In the genomic region with DNA sequence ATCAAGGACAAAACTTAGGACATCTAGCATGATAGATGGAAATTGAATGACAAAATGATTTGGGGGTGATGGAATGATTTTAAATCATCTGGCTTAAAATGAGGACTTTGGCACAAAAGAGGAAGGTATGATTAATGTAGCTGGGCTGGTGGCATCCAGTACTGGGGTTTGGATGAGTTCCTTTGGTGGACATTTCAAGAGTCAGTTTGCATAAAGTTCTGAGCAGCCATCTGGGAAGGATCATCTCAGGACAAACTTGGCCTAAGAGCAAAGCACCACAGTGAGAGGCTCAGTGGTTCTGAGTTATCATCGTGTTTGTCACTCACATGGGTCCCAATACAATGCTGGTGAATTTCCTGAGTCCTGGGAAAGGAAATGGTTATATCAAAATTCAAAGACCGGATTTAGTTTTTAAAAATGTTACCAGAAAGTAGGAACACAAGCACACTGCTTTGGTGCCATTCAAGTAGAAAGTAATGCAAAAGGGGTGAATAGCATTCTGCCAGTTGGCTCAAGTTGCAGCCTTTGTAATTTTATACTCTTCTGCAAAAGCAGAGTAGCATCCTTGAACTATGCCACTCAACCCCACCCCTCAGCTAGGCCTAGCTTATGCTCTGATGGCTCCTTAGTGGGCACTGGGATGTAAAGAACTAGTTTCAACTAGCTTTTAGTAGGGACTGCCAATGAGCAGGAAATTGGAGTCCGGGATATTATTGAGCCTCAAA, we compare ENCODE assay signal across 25 cellular contexts.
DNase-seq lines count a peak whose midpoint lies in the region; ATAC-seq and TF ChIP-seq lines count a peak whose summit lies in the region.
"Had no signal": no experiment of that assay in that cellular context is flagged by ENCODE, and none has a peak within 500 bp of the region (broad histone marks: within the 10 kb centered on the region; RNA-seq: fewer than 3 reads in every experiment).

No MANE protein-coding gene starts in this region.

- H3K27me3 ChIP-seq in ACC112 (ENCODE audit: insufficient read depth, low read length): no peaks in the 10 kb centered on the region
- no peaks in the 10 kb centered on the region for H3K27me3 ChIP-seq in MG63
- H3K27me3 ChIP-seq: ascending aorta, stomach, tibial nerve had no signal

- H3K36me3 ChIP-seq in ACC112 (ENCODE audit: insufficient read depth, low read length) (no peaks in the 10 kb centered on the region), MG63 (no peaks in the 10 kb centered on the region)
- H3K36me3 ChIP-seq: ascending aorta, stomach, tibial nerve had no signal

- ATAC-seq in stimulated activated naive CD8-positive, alpha-beta T cell treated with anti-CD3 and anti-CD28 coated beads, Interleukin-15, Interleukin-2, amounts not matched to agents 100 U/mL and 50 U/mL, for 24 hours: no peak

- DNase-seq in DMS 273 (lab: John Stamatoyannopoulos, UW; ENCODE audit: unreplicated experiment) (peak; percentile 69), NCI-H446 treated with DMSO at 0.1 percent for 48 hours (lab: John Stamatoyannopoulos, UW) (peak; percentile 81), fibroblast of mammary gland (ENCODE audit: low read depth) (peak; percentile 28), MG63 (no peak)
- DNase-seq in effector CD4-positive, alpha-beta T cell: no peak
- no peak for DNase-seq in stimulated activated CD4-positive, alpha-beta T cell treated with anti-CD3 and anti-CD28 coated beads, Interleukin-4, amount 100 ng/mL, for 24 hours
- no peak for DNase-seq in stimulated activated naive CD8-positive, alpha-beta T cell treated with anti-CD3 and anti-CD28 coated beads, Interleukin-15, Interleukin-2, amounts not matched to agents 100 U/mL and 50 U/mL, for 24 hours
- DNase-seq: activated B cell treated with CpG ODN at 0.5 μM for 24 hours; activated CD4-positive, alpha-beta T cell treated with anti-CD3 and anti-CD28 coated beads, Interleukin-2, amount 50 U/mL, for 48 hours; activated CD8-positive, alpha-beta memory T cell treated with anti-CD3 and anti-CD28 coated beads, Interleukin-2, amount 50 U/mL, for 4 hours; activated naive CD4-positive, alpha-beta T cell treated with anti-CD3 and anti-CD28 coated beads, Interleukin-2, amount 50 U/mL, for 16 hours; caudate nucleus; foreskin melanocyte; HCEC 1CT; hypothalamus; NCI-H1092; NCI-H2029; NCI-H748 treated with DMSO at 0.1 percent for 48 hours; stomach; SW 1271; T1000 had no signal

- peak overlapping the region; percentile 70 for H2AFZ ChIP-seq in ACC112 (ENCODE audit: low read length, unreplicated experiment)

- no peaks in the 10 kb centered on the region for H3K9me3 ChIP-seq in MG63
- H3K9me3 ChIP-seq: ascending aorta, stomach had no signal

- H3K27ac ChIP-seq in ACC112 (ENCODE audit: low read depth, low read length): peak overlapping the region; percentile 90; the same call in 1 of the 2 replicates

- H3K4me1 ChIP-seq in ACC112 (ENCODE audit: control insufficient read depth, insufficient read depth, low read length, unreplicated experiment): peaks cover 31% of the 10 kb centered on the region

- TF ChIP-seq CTCF in fibroblast of mammary gland (conservative IDR thresholded peaks at IDR 0.05; ENCODE audit: control insufficient read depth, insufficient read depth, low read depth, low read length): no peak

- H3K79me2 ChIP-seq in ACC112 (ENCODE audit: control insufficient read depth, insufficient read depth, low read length, unreplicated experiment): no peaks in the 10 kb centered on the region

- H3K4me3 ChIP-seq in ACC112 (ENCODE audit: low read depth, low read length): no peak overlapping the region
- no peak overlapping the region for H3K4me3 ChIP-seq in fibroblast of mammary gland (ENCODE audit: control insufficient read depth, low read depth, low read length)
- no peak overlapping the region for H3K4me3 ChIP-seq in MG63
- H3K4me3 ChIP-seq: ascending aorta, lung, stomach, tibial nerve had no signal

Comparison
In these comparisons a context has a peak if more than half of its experiments do, and no peak if none do; other contexts are left out.
1. DNase-seq: peak in DMS 273 (single experiment), NCI-H446 treated with DMSO at 0.1 percent for 48 hours (single experiment) and fibroblast of mammary gland (single experiment); none in MG63 (single experiment), effector CD4-positive, alpha-beta T cell (single experiment), stimulated activated CD4-positive, alpha-beta T cell treated with anti-CD3 and anti-CD28 coated beads, Interleukin-4, amount 100 ng/mL, for 24 hours (single experiment) and stimulated activated naive CD8-positive, alpha-beta T cell treated with anti-CD3 and anti-CD28 coated beads, Interleukin-15, Interleukin-2, amounts not matched to agents 100 U/mL and 50 U/mL, for 24 hours (single experiment).